In the genomic region with DNA sequence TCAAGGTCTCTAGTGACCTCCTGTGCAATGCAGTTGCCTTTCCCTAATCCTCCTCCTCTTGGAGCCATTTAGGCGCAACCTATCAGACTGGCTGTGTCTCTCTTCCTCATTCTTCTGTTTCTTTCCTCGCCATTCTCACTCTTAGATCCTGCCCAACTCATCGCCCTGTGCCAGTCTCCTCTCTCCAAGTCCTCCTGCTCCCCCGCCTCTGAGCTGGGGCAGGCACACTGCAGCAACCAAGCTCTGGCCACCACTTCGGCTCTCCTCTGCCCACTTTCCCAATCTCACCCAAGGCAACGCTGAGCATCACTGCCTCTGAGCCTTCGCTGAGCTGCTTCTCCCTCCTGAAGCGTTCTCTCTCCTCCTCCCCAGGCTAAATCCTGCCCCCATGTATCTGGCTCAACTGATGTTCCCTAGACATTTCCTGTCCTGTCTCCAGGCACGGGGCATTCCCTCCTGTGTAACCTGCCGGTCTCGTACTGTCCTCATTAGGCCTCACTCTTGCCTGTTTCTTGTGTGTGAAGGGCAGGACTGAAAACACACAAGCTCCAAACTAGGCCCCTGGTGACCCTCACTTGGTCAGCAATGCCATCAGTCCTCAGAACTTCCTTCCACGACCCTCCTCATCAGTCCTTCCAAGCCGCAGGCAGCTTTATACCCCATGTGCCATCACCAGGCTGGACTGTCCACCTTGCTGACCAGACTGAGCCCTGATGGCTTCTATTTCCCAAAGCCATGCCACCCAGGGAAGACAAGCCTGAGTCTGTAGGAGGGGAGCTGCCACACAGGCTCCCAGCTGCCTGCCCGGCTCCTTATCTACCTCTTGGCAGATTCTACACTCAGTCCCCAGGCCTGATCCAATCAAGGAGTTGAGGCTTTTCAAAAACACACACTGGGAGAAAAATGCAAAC, we compare ENCODE assay signal across 12 cellular contexts.
A peak's percentile ranks its signal among the peaks of the same experiment; 100 is the strongest.
DNase-seq lines count a peak whose midpoint lies in the region; ATAC-seq and TF ChIP-seq lines count a peak whose summit lies in the region.
"Had no signal": no experiment of that assay in that cellular context is flagged by ENCODE, and none has a peak within 500 bp of the region (broad histone marks: within the 10 kb centered on the region; RNA-seq: fewer than 3 reads in every experiment).

No MANE protein-coding gene starts in this region.

- peak; percentile 72 for DNase-seq in cardiac septum (ENCODE audit: low spot score)
- DNase-seq in right cardiac atrium: no peak
- DNase-seq in mesenteric fat pad (ENCODE audit: low spot score): peak; percentile 64
- no peak for DNase-seq in spleen
- DNase-seq in GM19238 (ENCODE audit: insufficient read length, low spot score): no peak
- DNase-seq: GM23248, HFFc6, NCI-H1436 treated with DMSO at 0.1 percent for 48 hours, NCI-H2227 treated with DMSO at 0.1 percent for 48 hours had no signal

- no peak for ATAC-seq in right cardiac atrium
- no peak for ATAC-seq in GM21447 (IDR thresholded peaks at IDR 0.05; ENCODE audit: unreplicated experiment)

- intact Hi-C loops in cardiac septum (cut with DNase I): no loop called here
- intact Hi-C loops in right cardiac atrium (cut with DNase I): no loop called here
- intact Hi-C loops in spleen (cut with DNase I; ENCODE audit: low total_unique reads): no loop called here

- H3K9me3 ChIP-seq in right cardiac atrium (ENCODE audit: control insufficient read depth, low read length): no peaks in the 10 kb centered on the region
- no peaks in the 10 kb centered on the region for H3K9me3 ChIP-seq in spleen

- no peaks in the 10 kb centered on the region for H3K4me1 ChIP-seq in right cardiac atrium (ENCODE audit: control insufficient read depth, insufficient read depth, low read length)
- H3K4me1 ChIP-seq in spleen: peaks cover 0 to 4% (median 0%) of the 10 kb centered on the region in 6 donors

- no peak for TF ChIP-seq CTCF in spleen (IDR thresholded peaks at IDR 0.05 in 8 of 11, conservative IDR thresholded peaks at IDR 0.05 in 3 of 11)

- no peaks in the 10 kb centered on the region for H3K27me3 ChIP-seq in right cardiac atrium (ENCODE audit: control insufficient read depth, insufficient read depth)
- H3K27me3 ChIP-seq in spleen (replicated peaks in 1 of 7): no peaks in the 10 kb centered on the region

- WGBS in right cardiac atrium: 87% methylated on average over 14 of the region's 14 CpGs
- WGBS in spleen, 5 donors: 86 to 92% (median 88%) methylated on average over 14 of the region's 14 CpGs

- H3K27ac ChIP-seq in right cardiac atrium (ENCODE audit: low read length) (no peak overlapping the region), angular gyrus (ENCODE audit: low read depth, low read length) (peak overlapping the region; percentile 12), spleen (no peak overlapping the region)
- H3K27ac ChIP-seq: GM23248, PC-9 had no signal

- H3K4me3 ChIP-seq in right cardiac atrium (ENCODE audit: low read length) (no peak overlapping the region), spleen (no peak overlapping the region)
- H3K4me3 ChIP-seq: GM23248, PC-9 had no signal

- peaks cover 0 to 46% (median 0%) of the 10 kb centered on the region in 6 donors for H3K36me3 ChIP-seq in spleen

- TF ChIP-seq POLR2A in spleen (IDR thresholded peaks at IDR 0.05): no peak

Comparison
In these comparisons a context has a peak if more than half of its experiments do, and no peak if none do; other contexts are left out.
1. DNase-seq: peak in cardiac septum (single experiment) and mesenteric fat pad (single experiment); none in right cardiac atrium (0 of 3), spleen (single experiment) and GM19238 (single experiment).